In the genomic region with DNA sequence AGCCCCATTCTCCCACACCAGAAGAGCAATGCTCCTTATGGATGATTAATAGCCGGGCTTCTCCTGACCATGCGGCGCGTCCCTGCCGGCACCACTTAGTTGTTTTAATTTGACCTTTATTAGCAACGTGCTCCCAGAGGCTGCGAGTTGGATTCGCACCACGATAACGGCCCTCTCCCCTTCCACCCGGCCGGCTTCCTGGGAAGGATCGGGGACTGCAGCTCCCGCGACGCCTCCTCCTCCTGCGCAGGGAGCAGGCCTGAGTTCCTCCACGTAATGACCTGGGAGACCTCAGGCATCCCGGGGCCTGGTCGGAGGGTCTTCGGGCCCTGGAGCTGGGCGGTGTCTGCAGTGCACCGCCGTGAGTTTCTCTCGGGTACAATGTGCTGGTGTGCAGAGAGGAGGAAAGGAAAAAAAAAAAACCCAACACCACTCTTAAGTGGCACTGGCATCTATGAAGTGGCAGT, we compare ENCODE assay signal across 9 cellular contexts.
DNase-seq lines count a peak whose midpoint lies in the region; ATAC-seq, FAIRE-seq and TF ChIP-seq lines count a peak whose summit lies in the region.
"Had no signal": no experiment of that assay in that cellular context is flagged by ENCODE, and none has a peak within 500 bp of the region (broad histone marks: within the 10 kb centered on the region; RNA-seq: fewer than 3 reads in every experiment).

No MANE protein-coding gene starts in this region.

- no peak for TF ChIP-seq POLR2A in upper lobe of left lung (IDR thresholded peaks at IDR 0.05)

- peaks cover 6% of the 10 kb centered on the region for H3K36me3 Mint-ChIP-seq in activated naive CD4-positive, alpha-beta T cell treated with anti-CD3 and anti-CD28 coated beads, Interleukin-2, amount 10 ng/mL, durations not matched to agents 7 days and 5 days
- H3K36me3 Mint-ChIP-seq in activated T-helper 17 cell treated with anti-CD3 and anti-CD28 coated beads, Interleukin-2, amount 50 U/mL, for 72 hours (ENCODE audit: low read depth) = peaks cover 8% of the 10 kb centered on the region

- H3K9me3 ChIP-seq in upper lobe of left lung = no peaks in the 10 kb centered on the region

- peak overlapping the region; percentile 49 for H3K4me3 Mint-ChIP-seq in activated naive CD4-positive, alpha-beta T cell treated with anti-CD3 and anti-CD28 coated beads, Interleukin-2, amount 10 ng/mL, durations not matched to agents 7 days and 5 days
- H3K4me3 Mint-ChIP-seq in activated T-helper 17 cell treated with anti-CD3 and anti-CD28 coated beads, Interleukin-2, amount 50 U/mL, for 72 hours = peak overlapping the region; percentile 74

- no peak for DNase-seq in activated naive CD4-positive, alpha-beta T cell treated with anti-CD3 and anti-CD28 coated beads, Interleukin-2, amount 10 ng/mL, durations not matched to agents 7 days and 5 days
- no peak for DNase-seq in activated naive CD4-positive, alpha-beta T cell (lab: John Stamatoyannopoulos, UW)
- DNase-seq in kidney glomerular epithelial cell (lab: John Stamatoyannopoulos, UW) (peak; percentile 8), upper lobe of left lung (peak in 1 of 2 donors; percentile 44), RCC 7860 (ENCODE audit: low spot score) (no peak), inferior parietal cortex (ENCODE audit: extremely low spot score) (no peak)

- 0 to 6% methylated on average over 8 to 23 of the region's 25 CpGs for whole genome bisulfite sequencing in upper lobe of left lung, 2 donors

- no peak for FAIRE-seq in RCC 7860 (lab: Jason Lieb, UNC)
- FAIRE-seq: GM18507 had no signal

- ATAC-seq in activated T-helper 17 cell treated with anti-CD3 and anti-CD28 coated beads, Interleukin-2, amount 50 U/mL, for 72 hours (replicated peaks) = no peak
- ATAC-seq in upper lobe of left lung (ENCODE audit: low FRiP score in 2 of 2) (peak; percentile 2 to 12), GM21576 (IDR thresholded peaks at IDR 0.05; ENCODE audit: unreplicated experiment) (no peak)

- H3K9me3 Mint-ChIP-seq in activated naive CD4-positive, alpha-beta T cell treated with anti-CD3 and anti-CD28 coated beads, Interleukin-2, amount 10 ng/mL, durations not matched to agents 7 days and 5 days = no peaks in the 10 kb centered on the region
- no peaks in the 10 kb centered on the region for H3K9me3 Mint-ChIP-seq in activated T-helper 17 cell treated with anti-CD3 and anti-CD28 coated beads, Interleukin-2, amount 50 U/mL, for 72 hours

- TF ChIP-seq CTCF in upper lobe of left lung (IDR thresholded peaks at IDR 0.05) = no peak

- peak overlapping the region in 3 of 4 donors; percentile 44 to 58 (median 56) for H3K4me3 ChIP-seq in upper lobe of left lung

- H3K27ac ChIP-seq in upper lobe of left lung = no peak overlapping the region

- H3K36me3 ChIP-seq in upper lobe of left lung = no peaks in the 10 kb centered on the region

- peaks cover 49% of the 10 kb centered on the region for H3K4me1 Mint-ChIP-seq in activated naive CD4-positive, alpha-beta T cell treated with anti-CD3 and anti-CD28 coated beads, Interleukin-2, amount 10 ng/mL, durations not matched to agents 7 days and 5 days
- peaks cover 4% of the 10 kb centered on the region for H3K4me1 Mint-ChIP-seq in activated T-helper 17 cell treated with anti-CD3 and anti-CD28 coated beads, Interleukin-2, amount 50 U/mL, for 72 hours

- H3K27me3 Mint-ChIP-seq in activated naive CD4-positive, alpha-beta T cell treated with anti-CD3 and anti-CD28 coated beads, Interleukin-2, amount 10 ng/mL, durations not matched to agents 7 days and 5 days = peaks cover 96% of the 10 kb centered on the region
- H3K27me3 Mint-ChIP-seq in activated T-helper 17 cell treated with anti-CD3 and anti-CD28 coated beads, Interleukin-2, amount 50 U/mL, for 72 hours = peaks cover 83% of the 10 kb centered on the region

- peak overlapping the region; percentile 49 for H3K27ac Mint-ChIP-seq in activated naive CD4-positive, alpha-beta T cell treated with anti-CD3 and anti-CD28 coated beads, Interleukin-2, amount 10 ng/mL, durations not matched to agents 7 days and 5 days
- H3K27ac Mint-ChIP-seq in activated T-helper 17 cell treated with anti-CD3 and anti-CD28 coated beads, Interleukin-2, amount 50 U/mL, for 72 hours = no peak overlapping the region

- CTCF ChIA-PET in activated naive CD4-positive, alpha-beta T cell treated with anti-CD3 and anti-CD28 coated beads, Interleukin-2, amount 10 ng/mL, durations not matched to agents 7 days and 5 days (lab: Charles Lee) = no interaction called here

- TF ChIP-seq EP300 in upper lobe of left lung (IDR thresholded peaks at IDR 0.05) = no peak

- peaks cover 51 to 55% (median 54%) of the 10 kb centered on the region in 4 donors for H3K4me1 ChIP-seq in upper lobe of left lung

- H3K27me3 ChIP-seq in upper lobe of left lung = peaks cover 1 to 58% (median 38%) of the 10 kb centered on the region in 4 donors

Comparison
In these comparisons a context has a peak if more than half of its experiments do, and no peak if none do; other contexts are left out.
1. ATAC-seq: peak in upper lobe of left lung (2 of 2); none in activated T-helper 17 cell treated with anti-CD3 and anti-CD28 coated beads, Interleukin-2, amount 50 U/mL, for 72 hours (single experiment) and GM21576 (single experiment).